ENCODE assay signal across 10 cellular contexts in genomic region chr16:81492965-81493754, GRCh38. TPM values are rescaled to one million over a fixed set of nuclear protein-coding genes. Genes with fewer than 3 reads are reported as not detected.
DNase-seq lines count a peak whose midpoint lies in the region; ATAC-seq and TF ChIP-seq lines count a peak whose summit lies in the region.
"Had no signal": no experiment of that assay in that cellular context is flagged by ENCODE, and none has a peak within 500 bp of the region (broad histone marks: within the 10 kb centered on the region; RNA-seq: fewer than 3 reads in every experiment).

No MANE protein-coding gene starts in this region.

- no peaks in the 10 kb centered on the region for H3F3A ChIP-seq in neural cell (ENCODE audit: insufficient read depth, low read length, poor library complexity, severe bottlenecking)

- no peak overlapping the region for H2AFZ ChIP-seq in neural cell (ENCODE audit: low read depth, low read length)

- H3K9me3 ChIP-seq in right atrium auricular region (no peaks in the 10 kb centered on the region), esophagus (ENCODE audit: control insufficient read depth in 2 of 2, insufficient read depth in 1 of 2, low read depth in 1 of 2, low read length in 1 of 2) (no peaks in the 10 kb centered on the region), neural cell (ENCODE audit: low read length) (no peaks in the 10 kb centered on the region)

- peaks cover 40% of the 10 kb centered on the region for H3K79me2 ChIP-seq in neural cell (replicated peaks; ENCODE audit: insufficient read depth, low read length)

- H3K9me3 Mint-ChIP-seq in activated naive CD4-positive, alpha-beta T cell treated with anti-CD3 and anti-CD28 coated beads, Interleukin-2, amount 10 ng/mL, durations not matched to agents 7 days and 5 days = no peaks in the 10 kb centered on the region

- DNase-seq in right atrium auricular region (ENCODE audit: low spot score) = no peak
- DNase-seq in left ventricle myocardium superior = no peak
- no peak for DNase-seq in activated naive CD4-positive, alpha-beta T cell treated with anti-CD3 and anti-CD28 coated beads, Interleukin-2, amount 10 ng/mL, durations not matched to agents 7 days and 5 days
- no peak for DNase-seq in NCI-H226
- no peak for DNase-seq in DMS79 treated with DMSO at 0.1 percent for 48 hours (lab: John Stamatoyannopoulos, UW)
- DNase-seq: NCI-H187 had no signal

- H3K27ac ChIP-seq in right atrium auricular region (peak overlapping the region; percentile 41 to 49), esophagus (ENCODE audit: low read depth in 2 of 2, low read length in 1 of 2) (peak overlapping the region; percentile 89 to 98), neural cell (ENCODE audit: low read length) (no peak overlapping the region)
- H3K27ac ChIP-seq: VCaP had no signal

- no peak for TF ChIP-seq RAD21 in neural cell (conservative IDR thresholded peaks at IDR 0.05)

- H3K27ac Mint-ChIP-seq in activated naive CD4-positive, alpha-beta T cell treated with anti-CD3 and anti-CD28 coated beads, Interleukin-2, amount 10 ng/mL, durations not matched to agents 7 days and 5 days = no peak overlapping the region

- no peak for ATAC-seq in left ventricle myocardium superior
- no peak for ATAC-seq in GM19328 (IDR thresholded peaks at IDR 0.05; ENCODE audit: unreplicated experiment)

- H3K27me3 ChIP-seq in right atrium auricular region (no peaks in the 10 kb centered on the region), esophagus (ENCODE audit: control insufficient read depth in 1 of 2, insufficient read depth in 2 of 2, low read length in 2 of 2) (no peaks in the 10 kb centered on the region), neural cell (ENCODE audit: insufficient read depth, low read depth, low read length) (no peaks in the 10 kb centered on the region)

- H3K4me3 ChIP-seq in right atrium auricular region (no peak overlapping the region), esophagus (ENCODE audit: low read depth in 1 of 2, low read length in 2 of 2) (no peak overlapping the region), neural cell (ENCODE audit: low read length) (no peak overlapping the region)

- no peak overlapping the region for H3K4me2 ChIP-seq in neural cell (ENCODE audit: low read length)

- TF ChIP-seq EP300 in neural cell (conservative IDR thresholded peaks at IDR 0.05; ENCODE audit: poor library complexity, severe bottlenecking) = no peak

- 64 to 68% methylated on average over 29 of the region's 29 CpGs for WGBS in esophagus, 2 donors

- H4K20me1 ChIP-seq in neural cell (ENCODE audit: insufficient read depth) = peaks cover 21% of the 10 kb centered on the region

- CTCF ChIA-PET in activated naive CD4-positive, alpha-beta T cell treated with anti-CD3 and anti-CD28 coated beads, Interleukin-2, amount 10 ng/mL, durations not matched to agents 7 days and 5 days (lab: Charles Lee) = no interaction called here

- H3K9ac ChIP-seq in neural cell (ENCODE audit: low read length) = peak overlapping the region; percentile 32

- no peaks in the 10 kb centered on the region for H3K9me2 ChIP-seq in neural cell (ENCODE audit: insufficient read depth, low read length)

- TF ChIP-seq CTCF in right atrium auricular region (IDR thresholded peaks at IDR 0.05) (no peak), neural cell (IDR thresholded peaks at IDR 0.05; ENCODE audit: poor library complexity, severe bottlenecking) (no peak)

- H3K4me3 Mint-ChIP-seq in activated naive CD4-positive, alpha-beta T cell treated with anti-CD3 and anti-CD28 coated beads, Interleukin-2, amount 10 ng/mL, durations not matched to agents 7 days and 5 days = no peak overlapping the region

- intact Hi-C loops in left ventricle myocardium superior (cut with micrococcal nuclease) = no loop called here

- H3K36me3 Mint-ChIP-seq in activated naive CD4-positive, alpha-beta T cell treated with anti-CD3 and anti-CD28 coated beads, Interleukin-2, amount 10 ng/mL, durations not matched to agents 7 days and 5 days = no peaks in the 10 kb centered on the region

- no peaks in the 10 kb centered on the region for H3K36me3 ChIP-seq in right atrium auricular region
- H3K36me3 ChIP-seq in esophagus (ENCODE audit: control insufficient read depth in 2 of 2, insufficient read depth in 2 of 2, low read length in 1 of 2) = no peaks in the 10 kb centered on the region
- no peaks in the 10 kb centered on the region for H3K36me3 ChIP-seq in neural cell (ENCODE audit: insufficient read depth, low read length)

- no peaks in the 10 kb centered on the region for H3K27me3 Mint-ChIP-seq in activated naive CD4-positive, alpha-beta T cell treated with anti-CD3 and anti-CD28 coated beads, Interleukin-2, amount 10 ng/mL, durations not matched to agents 7 days and 5 days

- peaks cover 21% of the 10 kb centered on the region for H3K4me1 Mint-ChIP-seq in activated naive CD4-positive, alpha-beta T cell treated with anti-CD3 and anti-CD28 coated beads, Interleukin-2, amount 10 ng/mL, durations not matched to agents 7 days and 5 days

- H3K4me1 ChIP-seq in right atrium auricular region = peaks cover 0 to 74% of the 10 kb centered on the region in 2 donors
- H3K4me1 ChIP-seq in esophagus (ENCODE audit: control insufficient read depth in 2 of 2, insufficient read depth in 2 of 2, low read length in 1 of 2) = peaks cover 13 to 40% of the 10 kb centered on the region in 2 donors

TF ChIP-seq in neural cell, 6 proteins besides CTCF, POLR2A, EP300 and RAD21:
- TF ChIP-seq SMC3 (conservative IDR thresholded peaks at IDR 0.05; ENCODE audit: poor library complexity) = no peak
- no peak for TF ChIP-seq MXI1 (conservative IDR thresholded peaks at IDR 0.05; ENCODE audit: poor library complexity, severe bottlenecking)
- no peak for TF ChIP-seq POLR2AphosphoS5 (IDR thresholded peaks at IDR 0.05)
- no peak for TF ChIP-seq TAF1 (IDR thresholded peaks at IDR 0.05; ENCODE audit: low read depth)
- no peak for TF ChIP-seq REST (IDR thresholded peaks at IDR 0.05; ENCODE audit: borderline replicate concordance)
- no peak for TF ChIP-seq EZH2 (IDR thresholded peaks at IDR 0.05; ENCODE audit: borderline replicate concordance, insufficient read depth, low read length, poor library complexity, severe bottlenecking)

RNA-seq across cellular contexts. Expression of gene CMIP, which starts 48.6 kb away (rescaled TPM):
- total RNA-seq in right atrium auricular region = 10 to 100 TPM in 1 of 2 donors, 1 to 10 TPM in 1; 7.7 to 19.2 TPM
- 9.7 TPM for total RNA-seq in left ventricle myocardium superior
- 10 to 100 TPM; 16.9 to 19.3 TPM for polyA plus RNA-seq in esophagus
- polyA plus RNA-seq in neural cell = 15.1 and 20.0 TPM in 2 replicates
- 56.0 and 73.2 TPM in 2 replicates for polyA minus RNA-seq in neural cell
